ENCODE assay signal across 11 cellular contexts in the genomic region with DNA sequence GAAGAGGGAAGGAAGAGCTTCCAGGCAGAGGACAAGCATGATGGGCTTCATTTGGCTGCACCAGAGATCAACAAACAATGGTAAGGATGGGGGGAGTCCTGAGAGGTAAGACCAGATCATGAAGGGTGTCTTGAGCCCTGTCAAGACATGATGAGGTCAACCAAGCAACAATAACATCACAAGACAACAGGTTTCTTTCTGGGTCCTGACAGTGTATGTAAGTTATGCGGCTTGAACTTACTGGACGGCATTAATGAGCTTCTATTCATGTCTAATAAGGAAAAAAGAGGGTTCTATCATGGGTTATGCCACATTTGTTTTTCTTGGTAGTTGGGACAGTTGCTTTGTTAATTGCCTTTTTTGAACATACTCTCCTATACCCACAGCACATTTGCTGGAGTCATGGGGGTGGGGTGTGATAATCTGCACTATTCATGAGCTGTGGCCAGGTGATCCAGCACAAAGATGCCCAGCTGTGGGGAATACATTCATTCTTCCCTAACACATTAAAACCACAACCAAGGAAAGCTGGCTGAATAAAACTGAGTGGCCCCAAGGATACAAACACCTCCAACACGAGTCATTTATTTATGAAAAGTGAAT.
DNase-seq lines count a peak whose midpoint lies in the region; ATAC-seq, FAIRE-seq and TF ChIP-seq lines count a peak whose summit lies in the region.
"Had no signal": no experiment of that assay in that cellular context is flagged by ENCODE, and none has a peak within 500 bp of the region (broad histone marks: within the 10 kb centered on the region; RNA-seq: fewer than 3 reads in every experiment).

No MANE protein-coding gene starts in this region.

- H2AFZ ChIP-seq in GM12878 (ENCODE audit: control insufficient read depth, low read depth, low read length) = no peak overlapping the region

- H3K4me2 ChIP-seq in GM12878 (ENCODE audit: control insufficient read depth, insufficient read depth) = no peak overlapping the region

- RAD21 ChIA-PET in GM12878 (lab: Charles Lee; ENCODE audit: unreplicated experiment) = interaction anchor here (1.5 kb wide), 1 partner anchor 56 kb away, joined by 3 read pairs; no protein-coding TSS in a partner anchor

- no peak for TF ChIP-seq EP300 in GM12878 (IDR thresholded peaks at IDR 0.05; ENCODE audit: borderline replicate concordance in 1 of 2, control insufficient read depth in 1 of 2, low read depth in 2 of 2, low read length in 2 of 2)

- CTCF ChIA-PET in GM12878 (lab: Yijun Ruan, JAX) = interaction anchor here (0.6 to 3.2 kb wide), 7 partner anchors 9 to 144 kb away, joined by 3 to 11 read pairs (median 4); no protein-coding TSS in a partner anchor

- no peak for FAIRE-seq in GM12878 (lab: Jason Lieb, UNC)
- FAIRE-seq: D721Med had no signal

- DNase-seq in right atrium auricular region (ENCODE audit: low spot score) = no peak
- DNase-seq in Right ventricle myocardium superior = no peak
- DNase-seq in GM12878 (ENCODE audit: low read depth, low spot score) = no peak
- no peak for DNase-seq in vagina (ENCODE audit: extremely low spot score in 2 of 2)
- no peak for DNase-seq in NCI-H226
- DNase-seq in AG20443 (ENCODE audit: low spot score) = no peak
- DNase-seq: cerebellar nuclear complex, NCI-H1436 treated with DMSO at 0.1 percent for 48 hours had no signal

- peaks cover 61% of the 10 kb centered on the region for H3K79me2 ChIP-seq in GM12878 (ENCODE audit: control insufficient read depth, insufficient read depth, low read length)

- H3K27me3 ChIP-seq in right atrium auricular region (no peaks in the 10 kb centered on the region), GM12878 (replicated peaks in 1 of 2; ENCODE audit: control insufficient read depth in 2 of 2, insufficient read depth in 2 of 2, low read length in 1 of 2) (no peaks in the 10 kb centered on the region), vagina (no peaks in the 10 kb centered on the region)

- no peak for TF ChIP-seq RAD21 in GM12878 (IDR thresholded peaks at IDR 0.05; ENCODE audit: insufficient read depth, low read depth, low read length)

- 85% methylated on average over 3 of the region's 3 CpGs for WGBS in GM12878 (ENCODE audit: insufficient coverage, insufficient replicate concordance, low lambda C conversion rate, missing lambda C conversion rate)
- WGBS in mesodermal cell (ENCODE audit: insufficient coverage in 2 of 2), 2 experiments = 90% methylated on average over 2 of the region's 3 CpGs; no CpG with 5 or more reads in 1 of the 2 experiments

- H4K20me1 ChIP-seq in GM12878 (ENCODE audit: control insufficient read depth, insufficient read depth) = no peaks in the 10 kb centered on the region; the same call in 1 of the 2 replicates

- peaks cover 0 to 86% of the 10 kb centered on the region in 2 donors for H3K4me1 ChIP-seq in right atrium auricular region
- H3K4me1 ChIP-seq in GM12878 (ENCODE audit: control insufficient read depth, insufficient read depth, low read length) = peaks cover 49% of the 10 kb centered on the region
- H3K4me1 ChIP-seq in mesodermal cell (ENCODE audit: control insufficient read depth, insufficient read depth, low read length, poor library complexity, severe bottlenecking) = peaks cover 68% of the 10 kb centered on the region
- H3K4me1 ChIP-seq in vagina = peaks cover 80% of the 10 kb centered on the region

- in situ Hi-C loops in GM12878 (cut with MboI) = loop anchor here (5.0 kb wide), 1 partner anchor 139 kb away; no protein-coding TSS in a partner anchor

- H3K9me3 ChIP-seq in right atrium auricular region (no peaks in the 10 kb centered on the region), GM12878 (replicated peaks; ENCODE audit: control insufficient read depth, insufficient read depth, low read length) (peaks cover 3% of the 10 kb centered on the region; the same call in 1 of the 3 replicates), mesodermal cell (ENCODE audit: control insufficient read depth, low read length) (no peaks in the 10 kb centered on the region), vagina (no peaks in the 10 kb centered on the region)

- TF ChIP-seq POLR2A in GM12878 (IDR thresholded peaks at IDR 0.05; ENCODE audit: low read depth, low read length) (no peak), vagina (IDR thresholded peaks at IDR 0.05) (no peak)

- SMC1A ChIA-PET in GM12878 (lab: Charles Lee; ENCODE audit: uncharacterized antibody, unreplicated experiment) = interaction anchor here (0.8 to 1.7 kb wide), 4 partner anchors 27 to 137 kb away, joined by 3 to 6 read pairs (median 3); no protein-coding TSS in a partner anchor

- H3K36me3 ChIP-seq in right atrium auricular region (peaks cover 13% of the 10 kb centered on the region), GM12878 (ENCODE audit: control insufficient read depth in 2 of 2, insufficient read depth in 2 of 2, low read length in 1 of 2) (peaks cover 11 to 31% of the 10 kb centered on the region in 2 experiments), mesodermal cell (ENCODE audit: control insufficient read depth, insufficient read depth, low read length) (peaks cover 71% of the 10 kb centered on the region), vagina (peaks cover 0 to 9% of the 10 kb centered on the region in 2 donors)

- intact Hi-C loops in Right ventricle myocardium superior (cut with DNase I) (no loop called here), GM12878 (cut with micrococcal nuclease; ENCODE audit: unreplicated experiment) (no loop called here), vagina (cut with DNase I) (no loop called here)

- no peak for ATAC-seq in Right ventricle myocardium superior (ENCODE audit: poor library complexity)
- no peak for ATAC-seq in GM12878
- no peak for ATAC-seq in esophagus mucosa

- TSS peak; percentile 4 for BruUV-seq in GM12878 (replicated peaks; lab: Mats Ljungman, UMichigan)

- H3K4me3 ChIP-seq in right atrium auricular region (no peak overlapping the region), GM12878 (no peak overlapping the region), mesodermal cell (ENCODE audit: extremely low read depth, insufficient read depth, low read length, poor library complexity, severe bottlenecking) (no peak overlapping the region), vagina (no peak overlapping the region)

- TF ChIP-seq CTCF in right atrium auricular region (IDR thresholded peaks at IDR 0.05) (no peak), GM12878 (IDR thresholded peaks at IDR 0.05 in 2 of 3, conservative IDR thresholded peaks at IDR 0.05 in 1 of 3; ENCODE audit: control insufficient read depth in 2 of 3, extremely low read depth in 1 of 3, insufficient read depth in 1 of 3, low read depth in 3 of 3, low read length in 3 of 3) (no peak), vagina (IDR thresholded peaks at IDR 0.05) (no peak)

- POLR2A ChIA-PET in GM12878 (lab: Charles Lee) = interaction anchor here (0.7 kb wide), 1 partner anchor 57 kb away, joined by 3 read pairs; no protein-coding TSS in a partner anchor

- no peak overlapping the region for H3K9ac ChIP-seq in GM12878 (ENCODE audit: control insufficient read depth, insufficient read depth, low read length)

- H3K27ac ChIP-seq in right atrium auricular region = peak overlapping the region; percentile 63 to 85
- H3K27ac ChIP-seq in GM12878 (ENCODE audit: control insufficient read depth, insufficient read depth) = no peak overlapping the region
- H3K27ac ChIP-seq in mesodermal cell (ENCODE audit: low read depth, low read length, severe bottlenecking) = peak overlapping the region; percentile 92
- H3K27ac ChIP-seq in vagina = peak overlapping the region; percentile 80

TF ChIP-seq in GM12878, 131 proteins besides CTCF, POLR2A, EP300 and RAD21 (continues in another document):
- no peak for TF ChIP-seq YY1 (IDR thresholded peaks at IDR 0.05; ENCODE audit: low read depth, low read length)
- no peak for TF ChIP-seq BRCA1 (IDR thresholded peaks at IDR 0.05; ENCODE audit: low read depth, low read length)
- no peak for TF ChIP-seq ASH2L (IDR thresholded peaks at IDR 0.05; ENCODE audit: borderline replicate concordance, low read depth)
- TF ChIP-seq RELA (IDR thresholded peaks at IDR 0.05; ENCODE audit: borderline replicate concordance, partially characterized antibody) = no peak
- no peak for TF ChIP-seq STAT3 (IDR thresholded peaks at IDR 0.05; ENCODE audit: low read depth, low read length)
- no peak for TF ChIP-seq NFXL1 (IDR thresholded peaks at IDR 0.05; ENCODE audit: borderline replicate concordance)
- TF ChIP-seq ZZZ3 (IDR thresholded peaks at IDR 0.05; ENCODE audit: control insufficient read depth, insufficient read length, low read depth) = no peak
- TF ChIP-seq TCF7 (IDR thresholded peaks at IDR 0.05; ENCODE audit: borderline replicate concordance) = no peak
- TF ChIP-seq, protein P1, sequence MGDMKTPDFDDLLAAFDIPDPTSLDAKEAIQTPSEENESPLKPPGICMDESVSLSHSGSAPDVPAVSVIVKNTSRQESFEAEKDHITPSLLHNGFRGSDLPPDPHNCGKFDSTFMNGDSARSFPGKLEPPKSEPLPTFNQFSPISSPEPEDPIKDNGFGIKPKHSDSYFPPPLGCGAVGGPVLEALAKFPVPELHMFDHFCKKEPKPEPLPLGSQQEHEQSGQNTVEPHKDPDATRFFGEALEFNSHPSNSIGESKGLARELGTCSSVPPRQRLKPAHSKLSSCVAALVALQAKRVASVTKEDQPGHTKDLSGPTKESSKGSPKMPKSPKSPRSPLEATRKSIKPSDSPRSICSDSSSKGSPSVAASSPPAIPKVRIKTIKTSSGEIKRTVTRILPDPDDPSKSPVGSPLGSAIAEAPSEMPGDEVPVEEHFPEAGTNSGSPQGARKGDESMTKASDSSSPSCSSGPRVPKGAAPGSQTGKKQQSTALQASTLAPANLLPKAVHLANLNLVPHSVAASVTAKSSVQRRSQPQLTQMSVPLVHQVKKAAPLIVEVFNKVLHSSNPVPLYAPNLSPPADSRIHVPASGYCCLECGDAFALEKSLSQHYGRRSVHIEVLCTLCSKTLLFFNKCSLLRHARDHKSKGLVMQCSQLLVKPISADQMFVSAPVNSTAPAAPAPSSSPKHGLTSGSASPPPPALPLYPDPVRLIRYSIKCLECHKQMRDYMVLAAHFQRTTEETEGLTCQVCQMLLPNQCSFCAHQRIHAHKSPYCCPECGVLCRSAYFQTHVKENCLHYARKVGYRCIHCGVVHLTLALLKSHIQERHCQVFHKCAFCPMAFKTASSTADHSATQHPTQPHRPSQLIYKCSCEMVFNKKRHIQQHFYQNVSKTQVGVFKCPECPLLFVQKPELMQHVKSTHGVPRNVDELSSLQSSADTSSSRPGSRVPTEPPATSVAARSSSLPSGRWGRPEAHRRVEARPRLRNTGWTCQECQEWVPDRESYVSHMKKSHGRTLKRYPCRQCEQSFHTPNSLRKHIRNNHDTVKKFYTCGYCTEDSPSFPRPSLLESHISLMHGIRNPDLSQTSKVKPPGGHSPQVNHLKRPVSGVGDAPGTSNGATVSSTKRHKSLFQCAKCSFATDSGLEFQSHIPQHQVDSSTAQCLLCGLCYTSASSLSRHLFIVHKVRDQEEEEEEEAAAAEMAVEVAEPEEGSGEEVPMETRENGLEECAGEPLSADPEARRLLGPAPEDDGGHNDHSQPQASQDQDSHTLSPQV (IDR thresholded peaks at IDR 0.05) = no peak
- no peak for TF ChIP-seq HCFC1 (IDR thresholded peaks at IDR 0.05; ENCODE audit: low read length)
- no peak for TF ChIP-seq RCOR1 (conservative IDR thresholded peaks at IDR 0.05; ENCODE audit: low read depth, low read length)
